ENCODE assay signal across 1 cellular context in the genomic region with DNA sequence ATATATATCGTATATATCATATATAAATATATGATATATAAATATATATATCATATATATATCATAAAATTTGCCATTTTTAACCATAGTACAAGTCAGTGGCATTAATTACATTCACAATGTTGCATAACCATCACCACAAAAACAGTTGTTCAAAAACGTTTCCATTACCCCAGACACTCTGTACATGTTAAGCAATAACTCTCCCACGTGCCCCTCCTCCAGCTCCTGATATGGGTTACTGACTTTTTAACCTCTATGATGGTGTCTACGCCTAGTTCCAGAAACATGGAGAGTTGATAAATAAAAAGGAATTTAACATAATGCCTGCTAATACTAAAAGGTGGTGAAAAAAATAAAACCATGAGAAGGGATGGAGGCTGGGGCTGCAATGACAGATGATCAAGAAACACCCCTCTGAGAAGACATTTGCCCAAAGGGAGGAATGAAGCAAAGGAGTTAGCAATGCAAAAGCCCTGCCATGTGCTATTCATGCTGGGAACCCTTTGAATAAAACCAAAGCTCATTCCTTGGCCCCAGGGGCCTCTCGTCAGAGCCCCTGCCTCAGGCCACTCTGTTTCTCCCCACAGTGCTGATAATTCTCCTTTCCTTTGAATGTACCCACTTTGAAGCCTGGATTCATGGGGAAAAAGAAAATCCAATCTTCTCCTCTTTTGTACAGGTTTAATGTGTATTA.
A peak's percentile ranks its signal among the peaks of the same experiment; 100 is the strongest.
TF ChIP-seq lines count a peak whose summit lies in the region.

No MANE protein-coding gene starts in this region.

TF ChIP-seq in GM23338, 12 proteins besides CTCF, POLR2A, EP300 and RAD21 (continued from another document):
- TF ChIP-seq, protein P1, sequence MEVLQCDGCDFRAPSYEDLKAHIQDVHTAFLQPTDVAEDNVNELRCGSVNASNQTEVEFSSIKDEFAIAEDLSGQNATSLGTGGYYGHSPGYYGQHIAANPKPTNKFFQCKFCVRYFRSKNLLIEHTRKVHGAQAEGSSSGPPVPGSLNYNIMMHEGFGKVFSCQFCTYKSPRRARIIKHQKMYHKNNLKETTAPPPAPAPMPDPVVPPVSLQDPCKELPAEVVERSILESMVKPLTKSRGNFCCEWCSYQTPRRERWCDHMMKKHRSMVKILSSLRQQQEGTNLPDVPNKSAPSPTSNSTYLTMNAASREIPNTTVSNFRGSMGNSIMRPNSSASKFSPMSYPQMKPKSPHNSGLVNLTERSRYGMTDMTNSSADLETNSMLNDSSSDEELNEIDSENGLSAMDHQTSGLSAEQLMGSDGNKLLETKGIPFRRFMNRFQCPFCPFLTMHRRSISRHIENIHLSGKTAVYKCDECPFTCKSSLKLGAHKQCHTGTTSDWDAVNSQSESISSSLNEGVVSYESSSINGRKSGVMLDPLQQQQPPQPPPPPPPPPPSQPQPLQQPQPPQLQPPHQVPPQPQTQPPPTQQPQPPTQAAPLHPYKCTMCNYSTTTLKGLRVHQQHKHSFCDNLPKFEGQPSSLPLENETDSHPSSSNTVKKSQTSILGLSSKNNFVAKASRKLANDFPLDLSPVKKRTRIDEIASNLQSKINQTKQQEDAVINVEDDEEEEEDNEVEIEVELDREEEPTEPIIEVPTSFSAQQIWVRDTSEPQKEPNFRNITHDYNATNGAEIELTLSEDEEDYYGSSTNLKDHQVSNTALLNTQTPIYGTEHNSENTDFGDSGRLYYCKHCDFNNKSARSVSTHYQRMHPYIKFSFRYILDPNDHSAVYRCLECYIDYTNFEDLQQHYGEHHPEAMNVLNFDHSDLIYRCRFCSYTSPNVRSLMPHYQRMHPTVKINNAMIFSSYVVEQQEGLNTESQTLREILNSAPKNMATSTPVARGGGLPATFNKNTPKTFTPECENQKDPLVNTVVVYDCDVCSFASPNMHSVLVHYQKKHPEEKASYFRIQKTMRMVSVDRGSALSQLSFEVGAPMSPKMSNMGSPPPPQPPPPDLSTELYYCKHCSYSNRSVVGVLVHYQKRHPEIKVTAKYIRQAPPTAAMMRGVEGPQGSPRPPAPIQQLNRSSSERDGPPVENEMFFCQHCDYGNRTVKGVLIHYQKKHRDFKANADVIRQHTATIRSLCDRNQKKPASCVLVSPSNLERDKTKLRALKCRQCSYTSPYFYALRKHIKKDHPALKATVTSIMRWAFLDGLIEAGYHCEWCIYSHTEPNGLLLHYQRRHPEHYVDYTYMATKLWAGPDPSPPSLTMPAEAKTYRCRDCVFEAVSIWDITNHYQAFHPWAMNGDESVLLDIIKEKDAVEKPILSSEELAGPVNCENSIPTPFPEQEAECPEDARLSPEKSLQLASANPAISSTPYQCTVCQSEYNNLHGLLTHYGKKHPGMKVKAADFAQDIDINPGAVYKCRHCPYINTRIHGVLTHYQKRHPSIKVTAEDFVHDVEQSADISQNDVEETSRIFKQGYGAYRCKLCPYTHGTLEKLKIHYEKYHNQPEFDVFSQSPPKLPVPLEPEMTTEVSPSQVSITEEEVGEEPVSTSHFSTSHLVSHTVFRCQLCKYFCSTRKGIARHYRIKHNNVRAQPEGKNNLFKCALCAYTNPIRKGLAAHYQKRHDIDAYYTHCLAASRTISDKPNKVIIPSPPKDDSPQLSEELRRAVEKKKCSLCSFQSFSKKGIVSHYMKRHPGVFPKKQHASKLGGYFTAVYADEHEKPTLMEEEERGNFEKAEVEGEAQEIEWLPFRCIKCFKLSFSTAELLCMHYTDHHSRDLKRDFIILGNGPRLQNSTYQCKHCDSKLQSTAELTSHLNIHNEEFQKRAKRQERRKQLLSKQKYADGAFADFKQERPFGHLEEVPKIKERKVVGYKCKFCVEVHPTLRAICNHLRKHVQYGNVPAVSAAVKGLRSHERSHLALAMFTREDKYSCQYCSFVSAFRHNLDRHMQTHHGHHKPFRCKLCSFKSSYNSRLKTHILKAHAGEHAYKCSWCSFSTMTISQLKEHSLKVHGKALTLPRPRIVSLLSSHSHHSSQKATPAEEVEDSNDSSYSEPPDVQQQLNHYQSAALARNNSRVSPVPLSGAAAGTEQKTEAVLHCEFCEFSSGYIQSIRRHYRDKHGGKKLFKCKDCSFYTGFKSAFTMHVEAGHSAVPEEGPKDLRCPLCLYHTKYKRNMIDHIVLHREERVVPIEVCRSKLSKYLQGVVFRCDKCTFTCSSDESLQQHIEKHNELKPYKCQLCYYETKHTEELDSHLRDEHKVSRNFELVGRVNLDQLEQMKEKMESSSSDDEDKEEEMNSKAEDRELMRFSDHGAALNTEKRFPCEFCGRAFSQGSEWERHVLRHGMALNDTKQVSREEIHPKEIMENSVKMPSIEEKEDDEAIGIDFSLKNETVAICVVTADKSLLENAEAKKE (CRISPR knock-in tag; IDR thresholded peaks at IDR 0.05) = peak; percentile 87
